In genomic region chr19:4768934-4769777, GRCh38 we compare ENCODE assay signal across 8 cellular contexts. TPM values are rescaled to one million over a fixed set of nuclear protein-coding genes. Genes with fewer than 3 reads are reported as not detected.
A peak's percentile ranks its signal among the peaks of the same experiment; 100 is the strongest.
DNase-seq lines count a peak whose midpoint lies in the region; ATAC-seq and TF ChIP-seq lines count a peak whose summit lies in the region.

No MANE protein-coding gene starts in this region.

- H3K9me3 ChIP-seq in BE2C, result no peaks in the 10 kb centered on the region

- H3K4me3 ChIP-seq in BE2C (ENCODE audit: low read depth, low read length), result peak overlapping the region; percentile 51

- ATAC-seq in GM18519 (IDR thresholded peaks at IDR 0.05; ENCODE audit: low FRiP score, unreplicated experiment), result no peak

- DNase-seq in BE2C (peak; percentile 86), HT1080 (ENCODE audit: low read depth) (peak; percentile 28), NCI-H82 treated with DMSO at 0.1 percent for 48 hours (lab: John Stamatoyannopoulos, UW; ENCODE audit: unreplicated experiment) (peak; percentile 77), activated T-cell treated with anti-CD3 and anti-CD28 coated beads for 1 hour (ENCODE audit: low read depth) (peak; percentile 68), erythroblast (lab: John Stamatoyannopoulos, UW) (peak; percentile 85 to 86), mucosa of gallbladder (ENCODE audit: low spot score) (peak; percentile 91)
- DNase-seq in stimulated activated CD8-positive, alpha-beta memory T cell treated with anti-CD3 and anti-CD28 coated beads, Interleukin-4, amount 100 ng/mL, for 24 hours (ENCODE audit: low read depth), result peak; percentile 69

- peaks cover 11% of the 10 kb centered on the region for H3K4me1 ChIP-seq in BE2C

- TF ChIP-seq CTCF in BE2C (IDR thresholded peaks at IDR 0.05; ENCODE audit: low read depth, low read length), result no peak

- peaks cover 15% of the 10 kb centered on the region for H3K27me3 ChIP-seq in BE2C

- TF ChIP-seq POLR2A in erythroblast (IDR thresholded peaks at IDR 0.05; ENCODE audit: low read length), result no peak

- H3K36me3 ChIP-seq in BE2C, result no peaks in the 10 kb centered on the region

RNA-seq across cellular contexts. Expression of gene FEM1A, which starts 22.4 kb away (rescaled TPM):
- 16.3 TPM for polyA plus RNA-seq in BE2C (2012; ENCODE audit: insufficient read depth, insufficient read length, low read depth)
- 9.8 and 13.0 TPM in 2 replicates for total RNA-seq in HT1080 (2014; rRNA removed; shearing (Covaris generic))
- polyA plus RNA-seq in HT1080 (2015; cell fraction: cytosol; rRNA removed), result 11.5 and 12.2 TPM in 2 replicates
- polyA plus RNA-seq in HT1080 (2015; cell fraction: nucleus; rRNA removed), result 8.9 and 9.0 TPM in 2 replicates
- total RNA-seq in mucosa of gallbladder, result 10.0 TPM

RNA-seq across cellular contexts. Expression of gene DPP9, which starts 45.5 kb away (rescaled TPM):
- 108 TPM for polyA plus RNA-seq in BE2C (2012; ENCODE audit: insufficient read depth, insufficient read length, low read depth)
- 36.1 and 53.1 TPM in 2 replicates for total RNA-seq in HT1080 (2014; rRNA removed; shearing (Covaris generic))
- 85.1 and 107 TPM in 2 replicates for polyA plus RNA-seq in HT1080 (2015; cell fraction: cytosol; rRNA removed)
- 106 and 112 TPM in 2 replicates for polyA plus RNA-seq in HT1080 (2015; cell fraction: nucleus; rRNA removed)
- 62.8 TPM for total RNA-seq in mucosa of gallbladder

Comparison
In these comparisons a context has a peak if more than half of its experiments do, and no peak if none do; other contexts are left out.
1. DNase-seq: peak in every context shown above with its lines; median percentile 91 in mucosa of gallbladder; 86 in BE2C; 86 in erythroblast; 77 in NCI-H82 treated with DMSO at 0.1 percent for 48 hours; 69 in stimulated activated CD8-positive, alpha-beta memory T cell treated with anti-CD3 and anti-CD28 coated beads, Interleukin-4, amount 100 ng/mL, for 24 hours; 68 in activated T-cell treated with anti-CD3 and anti-CD28 coated beads for 1 hour; 28 in HT1080.